ENCODE assay signal across 31 cellular contexts in genomic region chr20:31355981-31356380, GRCh38. TPM values are rescaled to one million over a fixed set of nuclear protein-coding genes. Genes with fewer than 3 reads are reported as not detected.
"Had no signal": no experiment of that assay in that cellular context is flagged by ENCODE, and none has a peak within 500 bp of the region (broad histone marks: within the 10 kb centered on the region; RNA-seq: fewer than 3 reads in every experiment).

No MANE protein-coding gene starts in this region.

- H3K36me3 ChIP-seq: adrenal gland, SJCRH30 had no signal

- H3K9me3 ChIP-seq: adrenal gland, body of pancreas had no signal

- H2AFZ ChIP-seq: PC-9 had no signal

- H3K27me3 ChIP-seq: adrenal gland, body of pancreas, SJCRH30 had no signal

- DNase-seq: activated CD4-positive, alpha-beta T cell treated with anti-CD3 and anti-CD28 coated beads, Interleukin-2, amount 10 ng/mL, durations not matched to agents 24 days and 14 days; activated CD4-positive, alpha-beta T cell treated with anti-CD3 and anti-CD28 coated beads, Interleukin-2, amount 50 U/mL, for 48 hours; activated CD8-positive, alpha-beta memory T cell treated with anti-CD3 and anti-CD28 coated beads, Interleukin-2, amount 50 U/mL, for 4 hours; activated CD8-positive, alpha-beta T cell treated with anti-CD3 and anti-CD28 coated beads, Interleukin-2, amount 10 ng/mL, durations not matched to agents 7 days and 5 days; activated gamma-delta T cell treated with Interleukin-2 at 50 U/mL for 16 hours; activated naive CD4-positive, alpha-beta T cell treated with anti-CD3 and anti-CD28 coated beads for 36 hours; activated T-cell treated with anti-CD3 and anti-CD28 coated beads for 4 hours; activated T-cell treated with anti-CD3 and anti-CD28 coated beads, Interleukin-2, amount 50 U/mL, for 4 hours; adrenal gland; body of pancreas; caudate nucleus; cerebellar nuclear complex; Karpas-422; MM.1S; MV-4-11; NCI-H1092; NCI-H1436 treated with DMSO at 0.1 percent for 48 hours; NCI-H1694 treated with DMSO at 0.1 percent for 48 hours; NCI-H2029; NCI-H510A; NCI-H526; NCI-H748 treated with DMSO at 0.1 percent for 48 hours; NK-92 treated with Interleukin-12 subunit alpha and Interleukin-12 subunit beta, amount 100 ng/mL, for 24 hours; PC-9; SHP77; SJCRH30 had no signal

- H3K4me3 ChIP-seq: adrenal gland, body of pancreas, PC-9, SJCRH30, SK-N-MC had no signal

- ATAC-seq: activated CD8-positive, alpha-beta T cell treated with anti-CD3 and anti-CD28 coated beads, Interleukin-2, amount 10 ng/mL, durations not matched to agents 7 days and 5 days; activated naive CD4-positive, alpha-beta T cell treated with anti-CD3 and anti-CD28 coated beads, Interleukin-2, amount 50 U/mL, for 72 hours; activated T-cell treated with anti-CD3 and anti-CD28 coated beads, Interleukin-2, amount 50 U/mL, for 4 hours; body of pancreas had no signal

- H3K4me1 ChIP-seq: adrenal gland, body of pancreas, SJCRH30 had no signal

- H3K4me2 ChIP-seq: PC-9 had no signal

- H3K27ac ChIP-seq: adrenal gland, body of pancreas, PC-9, SJCRH30, SK-N-MC had no signal

RNA-seq across cellular contexts. Expression of gene DEFB118, which starts 12.4 kb away (rescaled TPM):
- total RNA-seq: activated CD4-positive, alpha-beta T cell treated with anti-CD3 and anti-CD28 coated beads, Interleukin-2, amount 10 ng/mL, durations not matched to agents 24 days and 14 days; activated CD8-positive, alpha-beta T cell treated with anti-CD3 and anti-CD28 coated beads, Interleukin-2, amount 10 ng/mL, durations not matched to agents 7 days and 5 days; activated naive CD4-positive, alpha-beta T cell treated with anti-CD3 and anti-CD28 coated beads for 36 hours; activated naive CD4-positive, alpha-beta T cell treated with anti-CD3 and anti-CD28 coated beads, Interleukin-2, amount 50 U/mL, for 72 hours; activated T-cell treated with anti-CD3 and anti-CD28 coated beads, Interleukin-2, amount 50 U/mL, for 4 hours; activated T-helper 1 cell treated with anti-CD3 and anti-CD28 coated beads, Interleukin-12 subunit alpha, Interleukin-12 subunit beta, Interleukin-2, Interleukin-4 antibody, amounts not matched to agents 30 ng/mL and 10 ng/mL and 1 ng/mL, durations not matched to agents 14 hours and 24 hours and 36 hours; adrenal gland; astrocyte; body of pancreas; bronchial epithelial cell; PC-9; SJCRH30 had no signal
- polyA plus RNA-seq: adrenal gland had no signal

RNA-seq across cellular contexts. Expression of gene DEFB119, which starts 34.4 kb away (rescaled TPM):
- total RNA-seq: activated CD4-positive, alpha-beta T cell treated with anti-CD3 and anti-CD28 coated beads, Interleukin-2, amount 10 ng/mL, durations not matched to agents 24 days and 14 days; activated CD8-positive, alpha-beta T cell treated with anti-CD3 and anti-CD28 coated beads, Interleukin-2, amount 10 ng/mL, durations not matched to agents 7 days and 5 days; activated naive CD4-positive, alpha-beta T cell treated with anti-CD3 and anti-CD28 coated beads for 36 hours; activated naive CD4-positive, alpha-beta T cell treated with anti-CD3 and anti-CD28 coated beads, Interleukin-2, amount 50 U/mL, for 72 hours; activated T-cell treated with anti-CD3 and anti-CD28 coated beads, Interleukin-2, amount 50 U/mL, for 4 hours; activated T-helper 1 cell treated with anti-CD3 and anti-CD28 coated beads, Interleukin-12 subunit alpha, Interleukin-12 subunit beta, Interleukin-2, Interleukin-4 antibody, amounts not matched to agents 30 ng/mL and 10 ng/mL and 1 ng/mL, durations not matched to agents 14 hours and 24 hours and 36 hours; adrenal gland; astrocyte; body of pancreas; bronchial epithelial cell; PC-9; SJCRH30 had no signal
- polyA plus RNA-seq: adrenal gland had no signal

RNA-seq across cellular contexts. Expression of gene DEFB116, which starts 47.6 kb away (rescaled TPM):
- total RNA-seq: activated CD4-positive, alpha-beta T cell treated with anti-CD3 and anti-CD28 coated beads, Interleukin-2, amount 10 ng/mL, durations not matched to agents 24 days and 14 days; activated CD8-positive, alpha-beta T cell treated with anti-CD3 and anti-CD28 coated beads, Interleukin-2, amount 10 ng/mL, durations not matched to agents 7 days and 5 days; activated naive CD4-positive, alpha-beta T cell treated with anti-CD3 and anti-CD28 coated beads for 36 hours; activated naive CD4-positive, alpha-beta T cell treated with anti-CD3 and anti-CD28 coated beads, Interleukin-2, amount 50 U/mL, for 72 hours; activated T-cell treated with anti-CD3 and anti-CD28 coated beads, Interleukin-2, amount 50 U/mL, for 4 hours; activated T-helper 1 cell treated with anti-CD3 and anti-CD28 coated beads, Interleukin-12 subunit alpha, Interleukin-12 subunit beta, Interleukin-2, Interleukin-4 antibody, amounts not matched to agents 30 ng/mL and 10 ng/mL and 1 ng/mL, durations not matched to agents 14 hours and 24 hours and 36 hours; adrenal gland; astrocyte; body of pancreas; bronchial epithelial cell; PC-9; SJCRH30 had no signal
- polyA plus RNA-seq: adrenal gland had no signal

RNA-seq across cellular contexts. Expression of gene DEFB121, which starts 50.0 kb away (rescaled TPM):
- total RNA-seq: activated CD4-positive, alpha-beta T cell treated with anti-CD3 and anti-CD28 coated beads, Interleukin-2, amount 10 ng/mL, durations not matched to agents 24 days and 14 days; activated CD8-positive, alpha-beta T cell treated with anti-CD3 and anti-CD28 coated beads, Interleukin-2, amount 10 ng/mL, durations not matched to agents 7 days and 5 days; activated naive CD4-positive, alpha-beta T cell treated with anti-CD3 and anti-CD28 coated beads for 36 hours; activated naive CD4-positive, alpha-beta T cell treated with anti-CD3 and anti-CD28 coated beads, Interleukin-2, amount 50 U/mL, for 72 hours; activated T-cell treated with anti-CD3 and anti-CD28 coated beads, Interleukin-2, amount 50 U/mL, for 4 hours; activated T-helper 1 cell treated with anti-CD3 and anti-CD28 coated beads, Interleukin-12 subunit alpha, Interleukin-12 subunit beta, Interleukin-2, Interleukin-4 antibody, amounts not matched to agents 30 ng/mL and 10 ng/mL and 1 ng/mL, durations not matched to agents 14 hours and 24 hours and 36 hours; adrenal gland; astrocyte; body of pancreas; bronchial epithelial cell; PC-9; SJCRH30 had no signal
- polyA plus RNA-seq: adrenal gland had no signal
